8 cellular contexts compared by ENCODE assay signal in genomic region chr3:23202203-23202920, GRCh38. TPM values are rescaled to one million over a fixed set of nuclear protein-coding genes. Genes with fewer than 3 reads are reported as not detected.
DNase-seq lines count a peak whose midpoint lies in the region; ATAC-seq and TF ChIP-seq lines count a peak whose summit lies in the region.

No MANE protein-coding gene starts in this region.

- no peaks in the 10 kb centered on the region for H3K9me3 ChIP-seq in Panc1 (ENCODE audit: control insufficient read depth, insufficient read depth, low read depth, low read length)
- H3K9me3 ChIP-seq in colonic mucosa = no peaks in the 10 kb centered on the region
- no peaks in the 10 kb centered on the region for H3K9me3 ChIP-seq in lower lobe of right lung
- H3K9me3 ChIP-seq in testis = no peaks in the 10 kb centered on the region

- TF ChIP-seq CTCF in HFF-Myc (IDR thresholded peaks at IDR 0.05; ENCODE audit: low read depth, low read length, missing control alignments) (no peak), Panc1 (IDR thresholded peaks at IDR 0.05) (no peak), colonic mucosa (IDR thresholded peaks at IDR 0.05) (no peak), lower lobe of right lung (IDR thresholded peaks at IDR 0.05) (no peak), testis (IDR thresholded peaks at IDR 0.05) (no peak)

- H3K36me3 ChIP-seq in Panc1 (ENCODE audit: control insufficient read depth, insufficient read depth, low read length) (no peaks in the 10 kb centered on the region; the same call in 1 of the 2 replicates), colonic mucosa (no peaks in the 10 kb centered on the region), lower lobe of right lung (no peaks in the 10 kb centered on the region), testis (ENCODE audit: low read depth, missing control alignments) (no peaks in the 10 kb centered on the region)

- peak overlapping the region; percentile 58 to 76 for H3K9ac ChIP-seq in colonic mucosa (ENCODE audit: low read depth in 2 of 2, low read length in 2 of 2)

- BruUV-seq in Panc1 (replicated peaks; lab: Mats Ljungman, UMichigan) = no TSS peak

- H3K27me3 ChIP-seq in Panc1 (ENCODE audit: control insufficient read depth, insufficient read depth, low read length) = no peaks in the 10 kb centered on the region
- H3K27me3 ChIP-seq in colonic mucosa = peaks cover 4% of the 10 kb centered on the region
- no peaks in the 10 kb centered on the region for H3K27me3 ChIP-seq in lower lobe of right lung (ENCODE audit: low read depth)
- H3K27me3 ChIP-seq in testis = no peaks in the 10 kb centered on the region

- 8 to 10% methylated on average over 39 to 41 of the region's 41 CpGs for WGBS in testis, 2 donors

- DNase-seq in HFF-Myc (ENCODE audit: extremely low read depth, low read depth) (no peak), Panc1 (ENCODE audit: low read depth, low spot score) (no peak), colonic mucosa (peak; percentile 41), lower lobe of right lung (no peak), testis (peak; percentile 79), NCI-H2196 treated with DMSO at 0.1 percent for 48 hours (lab: John Stamatoyannopoulos, UW; ENCODE audit: unreplicated experiment) (no peak), iPS-NIHi11 (ENCODE audit: low spot score) (no peak)

- H3K27ac ChIP-seq in Panc1 (ENCODE audit: low read length) (peak overlapping the region; percentile 68), colonic mucosa (no peak overlapping the region), lower lobe of right lung (peak overlapping the region; percentile 86), testis (peak overlapping the region; percentile 77 to 94)

- intact Hi-C loops in Panc1 (cut with micrococcal nuclease; ENCODE audit: unreplicated experiment) = no loop called here
- intact Hi-C loops in colonic mucosa (cut with DNase I) = no loop called here
- intact Hi-C loops in lower lobe of right lung (cut with DNase I) = no loop called here
- intact Hi-C loops in testis (cut with DNase I; ENCODE audit: low total_unique reads) = no loop called here

- H3K4me1 ChIP-seq in Panc1 (ENCODE audit: control insufficient read depth, insufficient read depth, low read length) (peaks cover 10% of the 10 kb centered on the region), colonic mucosa (no peaks in the 10 kb centered on the region), lower lobe of right lung (peaks cover 16% of the 10 kb centered on the region), testis (peaks cover 5% of the 10 kb centered on the region)

- CTCF ChIA-PET in Panc1 (lab: Charles Lee) = interaction anchor here (0.7 kb wide), 1 partner anchor 100 kb away, joined by 3 read pairs; no protein-coding TSS in a partner anchor

- H3K4me3 ChIP-seq in HFF-Myc (replicated peaks; ENCODE audit: low read depth, low read length) = peak overlapping the region; percentile 82
- H3K4me3 ChIP-seq in Panc1 (ENCODE audit: low read depth in 2 of 2, low read length in 2 of 2) = peak overlapping the region; percentile 64 to 87
- peak overlapping the region; percentile 88 for H3K4me3 ChIP-seq in colonic mucosa
- peak overlapping the region; percentile 79 for H3K4me3 ChIP-seq in lower lobe of right lung
- peak overlapping the region; percentile 81 to 95 for H3K4me3 ChIP-seq in testis

- ATAC-seq in GM18517 (IDR thresholded peaks at IDR 0.05; ENCODE audit: unreplicated experiment) (peak; percentile 10), Panc1 (peak; percentile 49), lower lobe of right lung (peak; percentile 44 to 45)

- POLR2A ChIA-PET in Panc1 (lab: Charles Lee) = interaction anchor here (0.6 kb wide), 1 partner anchor 1384 kb away, joined by 3 read pairs; no protein-coding TSS in a partner anchor

- in situ Hi-C loops in Panc1 (cut with HindIII; ENCODE audit: low pct_unique_long_range_greater_than_20kb, low sequenced_read_pairs) = no loop called here

- TF ChIP-seq POLR2A in testis (IDR thresholded peaks at IDR 0.05) = no peak

RNA-seq across cellular contexts. Expression of gene UBE2E2, which starts 0.8 kb away (rescaled TPM):
- total RNA-seq in Panc1 (2021; ENCODE audit: unreplicated experiment) (38.2 TPM), colonic mucosa (1 to 10 TPM; 1.2 to 7.6 TPM), lower lobe of right lung (50.8 TPM), testis (10 to 100 TPM; 48.7 to 94.2 TPM)
- 23.0 TPM for polyA plus RNA-seq in Panc1 (2012; ENCODE audit: insufficient read length)
- polyA plus RNA-seq in testis (ENCODE audit: insufficient read depth, low read depth, low replicate concordance) = 45.5 TPM

Comparison
In these comparisons a context has a peak if more than half of its experiments do, and no peak if none do; other contexts are left out.
1. DNase-seq: peak in colonic mucosa (single experiment) and testis (single experiment); none in HFF-Myc (single experiment), Panc1 (single experiment), lower lobe of right lung (single experiment), NCI-H2196 treated with DMSO at 0.1 percent for 48 hours (single experiment) and iPS-NIHi11 (single experiment).
2. Peak in every context shown above with its lines, with median percentiles within 50 percentile points of each other: ATAC-seq and H3K4me3 ChIP-seq.